Comparison of ENCODE assay signal across 16 cellular contexts in the genomic region with DNA sequence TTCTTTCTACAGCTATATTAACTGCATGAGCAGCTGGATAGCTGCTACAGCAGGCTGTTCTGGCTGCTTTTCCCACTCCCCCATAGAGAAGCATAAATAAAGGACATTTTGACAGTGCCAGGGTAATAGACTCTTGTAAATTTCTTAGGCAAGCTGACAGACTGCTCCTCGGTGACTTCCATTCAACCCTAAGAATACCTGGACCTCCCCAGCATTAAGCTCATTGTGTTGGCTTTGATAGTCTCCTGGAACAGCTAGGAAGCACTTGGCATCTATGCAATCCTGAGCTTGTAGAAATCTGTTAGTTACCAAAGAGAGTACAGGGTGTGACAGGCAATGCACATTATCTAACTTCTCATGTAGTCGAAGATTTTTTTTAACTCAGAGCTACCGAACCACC.
DNase-seq lines count a peak whose midpoint lies in the region; ATAC-seq and TF ChIP-seq lines count a peak whose summit lies in the region.
"Had no signal": no experiment of that assay in that cellular context is flagged by ENCODE, and none has a peak within 500 bp of the region (broad histone marks: within the 10 kb centered on the region; RNA-seq: fewer than 3 reads in every experiment).

No MANE protein-coding gene starts in this region.

- H3K4me1 Mint-ChIP-seq in MCF 10A (ENCODE audit: insufficient read depth, unreplicated experiment) (peaks cover 32% of the 10 kb centered on the region), brain (peaks cover 36% of the 10 kb centered on the region)
- H3K4me1 Mint-ChIP-seq: CD4-positive, CD25-positive, alpha-beta regulatory T cell had no signal

- H3K27me3 ChIP-seq in mammary epithelial cell (ENCODE audit: insufficient read depth, low read length) (no peaks in the 10 kb centered on the region), gastrocnemius medialis (no peaks in the 10 kb centered on the region), tibial nerve (no peaks in the 10 kb centered on the region)

- H3K9ac ChIP-seq in mammary epithelial cell (ENCODE audit: insufficient read depth, low read length): no peak overlapping the region

- POLR2A ChIA-PET in MCF 10A (lab: Yijun Ruan, JAX): interaction anchor here (1.1 to 1.5 kb wide), 7 partner anchors 13 to 1911 kb away, joined by 3 to 21 read pairs (median 4); no protein-coding TSS in a partner anchor

- H3K9me3 ChIP-seq in mammary epithelial cell (replicated peaks; ENCODE audit: insufficient read depth, low read length): no peaks in the 10 kb centered on the region
- H3K9me3 ChIP-seq in gastrocnemius medialis: no peaks in the 10 kb centered on the region
- peaks cover 0 to 8% (median 0%) of the 10 kb centered on the region in 4 donors for H3K9me3 ChIP-seq in tibial nerve

- intact Hi-C loops in MCF 10A (cut with micrococcal nuclease): loop anchor here (10.0 kb wide), 1 partner anchor 220 kb away; no protein-coding TSS in a partner anchor
- intact Hi-C loops in mammary epithelial cell (cut with micrococcal nuclease): no loop called here
- intact Hi-C loops in gastrocnemius medialis (cut with DNase I; ENCODE audit: low total_unique reads): no loop called here

- CTCF ChIA-PET in MCF 10A (lab: Yijun Ruan, JAX): interaction anchor here (0.6 to 2.2 kb wide), 8 partner anchors 11 to 1924 kb away, joined by 3 to 10 read pairs (median 4); no protein-coding TSS in a partner anchor
- CTCF ChIA-PET in mammary epithelial cell (lab: Charles Lee; ENCODE audit: low non-redundant PET): no interaction called here

- TF ChIP-seq CTCF in MCF 10A (IDR thresholded peaks at IDR 0.05; ENCODE audit: unreplicated experiment) (no peak), mammary epithelial cell (conservative IDR thresholded peaks at IDR 0.05 in 1 of 2, IDR thresholded peaks at IDR 0.05 in 1 of 2; ENCODE audit: extremely low read depth in 1 of 2, insufficient read depth in 1 of 2, low read depth in 1 of 2, low read length in 2 of 2) (no peak), brain (conservative IDR thresholded peaks at IDR 0.05) (no peak), gastrocnemius medialis (IDR thresholded peaks at IDR 0.05 in 4 of 5, conservative IDR thresholded peaks at IDR 0.05 in 1 of 5) (no peak), tibial nerve (IDR thresholded peaks at IDR 0.05) (no peak)

- H3K4me1 ChIP-seq in mammary epithelial cell (ENCODE audit: insufficient read depth, low read length) (peaks cover 2% of the 10 kb centered on the region), gastrocnemius medialis (peaks cover 8 to 33% of the 10 kb centered on the region in 2 donors), tibial nerve (no peaks in the 10 kb centered on the region)

- no peak overlapping the region for H3K4me2 ChIP-seq in mammary epithelial cell (ENCODE audit: insufficient read depth, low read depth, low read length)

- no peak for DNase-seq in MCF 10A (ENCODE audit: unreplicated experiment)
- DNase-seq in mammary epithelial cell: no peak
- peak; percentile 86 for DNase-seq in left kidney (ENCODE audit: low read depth, low spot score)
- DNase-seq in gastrocnemius medialis: no peak
- DNase-seq in nucleus accumbens (lab: John Stamatoyannopoulos, UW): no peak
- DNase-seq in NCI-H1092 (lab: John Stamatoyannopoulos, UW): no peak
- no peak for DNase-seq in tibial nerve (ENCODE audit: low spot score in 2 of 2)
- DNase-seq: CD4-positive, CD25-positive, alpha-beta regulatory T cell; DMS79; HCEC 1CT; NCI-H1436; NCI-H2081 treated with DMSO at 0.1 percent for 48 hours; NCI-H2227 treated with DMSO at 0.1 percent for 48 hours; NCI-H774 had no signal

- H3K27me3 Mint-ChIP-seq in MCF 10A (ENCODE audit: insufficient read depth, unreplicated experiment) (no peaks in the 10 kb centered on the region), brain (no peaks in the 10 kb centered on the region)
- H3K27me3 Mint-ChIP-seq: CD4-positive, CD25-positive, alpha-beta regulatory T cell had no signal

- H3K27ac Mint-ChIP-seq in MCF 10A (ENCODE audit: low read depth, unreplicated experiment): peak overlapping the region; percentile 69
- H3K27ac Mint-ChIP-seq in brain: peak overlapping the region in 4 of 5 experiments; percentile 0 to 16 (median 0)
- H3K27ac Mint-ChIP-seq: CD4-positive, CD25-positive, alpha-beta regulatory T cell had no signal

- H3K36me3 Mint-ChIP-seq in MCF 10A (ENCODE audit: insufficient read depth, unreplicated experiment): no peaks in the 10 kb centered on the region
- no peaks in the 10 kb centered on the region for H3K36me3 Mint-ChIP-seq in brain
- H3K36me3 Mint-ChIP-seq: CD4-positive, CD25-positive, alpha-beta regulatory T cell had no signal

- no peak overlapping the region for H3K4me3 ChIP-seq in mammary epithelial cell (replicated peaks in 1 of 3; ENCODE audit: insufficient read depth in 1 of 3, low read depth in 2 of 3, low read length in 3 of 3)
- no peak overlapping the region for H3K4me3 ChIP-seq in gastrocnemius medialis
- H3K4me3 ChIP-seq in tibial nerve: no peak overlapping the region

- H3K36me3 ChIP-seq in mammary epithelial cell (ENCODE audit: insufficient read depth, low read length): no peaks in the 10 kb centered on the region
- no peaks in the 10 kb centered on the region for H3K36me3 ChIP-seq in gastrocnemius medialis
- no peaks in the 10 kb centered on the region for H3K36me3 ChIP-seq in tibial nerve

- ATAC-seq in gastrocnemius medialis: peak; percentile 63 to 77
- ATAC-seq: HepG2 had no signal

- no peak overlapping the region for H3K27ac ChIP-seq in mammary epithelial cell (ENCODE audit: insufficient read depth, low read depth, low read length)
- peak overlapping the region in 2 of 4 donors; percentile 2 to 64 for H3K27ac ChIP-seq in gastrocnemius medialis
- no peak overlapping the region for H3K27ac ChIP-seq in tibial nerve

- H3K79me2 ChIP-seq in mammary epithelial cell (ENCODE audit: insufficient read depth, low read length): no peaks in the 10 kb centered on the region

- no peak overlapping the region for H2AFZ ChIP-seq in mammary epithelial cell (ENCODE audit: low read depth, low read length)

- no peaks in the 10 kb centered on the region for H4K20me1 ChIP-seq in mammary epithelial cell (ENCODE audit: insufficient read depth, low read length)

- no peaks in the 10 kb centered on the region for H3K9me3 Mint-ChIP-seq in MCF 10A (ENCODE audit: unreplicated experiment)
- peaks cover 0 to 12% (median 9%) of the 10 kb centered on the region in 5 experiments for H3K9me3 Mint-ChIP-seq in brain

- dilution Hi-C loops in mammary epithelial cell (cut with HindIII; ENCODE audit: low sequenced_read_pairs): no loop called here

- in situ Hi-C loops in mammary epithelial cell (cut with MboI; ENCODE audit: low sequenced_read_pairs in 2 of 2): no loop called here
- in situ Hi-C loops in gastrocnemius medialis (cut with MboI; ENCODE audit: low sequenced_read_pairs in 4 of 4): no loop called here

- no peak for TF ChIP-seq EP300 in tibial nerve (IDR thresholded peaks at IDR 0.05)

- TF ChIP-seq POLR2A in gastrocnemius medialis (IDR thresholded peaks at IDR 0.05): no peak
- no peak for TF ChIP-seq POLR2A in tibial nerve (IDR thresholded peaks at IDR 0.05)

- H3K4me3 Mint-ChIP-seq in MCF 10A (ENCODE audit: unreplicated experiment): no peak overlapping the region
- peak overlapping the region in 2 of 5 experiments; percentile 16 to 18 for H3K4me3 Mint-ChIP-seq in brain
- H3K4me3 Mint-ChIP-seq: CD4-positive, CD25-positive, alpha-beta regulatory T cell had no signal

- no TSS peak for BruUV-seq in MCF 10A (replicated peaks; lab: Mats Ljungman, UMichigan)
- no TSS peak for BruUV-seq in mammary epithelial cell (replicated peaks; lab: Mats Ljungman, UMichigan)

- 55% methylated on average over 3 of the region's 3 CpGs for WGBS in mammary epithelial cell (ENCODE audit: low coverage, missing lambda C conversion rate)
- 46 to 59% methylated on average over 3 of the region's 3 CpGs for WGBS in tibial nerve, 2 donors
